ENCODE assay signal across 22 cellular contexts in the genomic region with DNA sequence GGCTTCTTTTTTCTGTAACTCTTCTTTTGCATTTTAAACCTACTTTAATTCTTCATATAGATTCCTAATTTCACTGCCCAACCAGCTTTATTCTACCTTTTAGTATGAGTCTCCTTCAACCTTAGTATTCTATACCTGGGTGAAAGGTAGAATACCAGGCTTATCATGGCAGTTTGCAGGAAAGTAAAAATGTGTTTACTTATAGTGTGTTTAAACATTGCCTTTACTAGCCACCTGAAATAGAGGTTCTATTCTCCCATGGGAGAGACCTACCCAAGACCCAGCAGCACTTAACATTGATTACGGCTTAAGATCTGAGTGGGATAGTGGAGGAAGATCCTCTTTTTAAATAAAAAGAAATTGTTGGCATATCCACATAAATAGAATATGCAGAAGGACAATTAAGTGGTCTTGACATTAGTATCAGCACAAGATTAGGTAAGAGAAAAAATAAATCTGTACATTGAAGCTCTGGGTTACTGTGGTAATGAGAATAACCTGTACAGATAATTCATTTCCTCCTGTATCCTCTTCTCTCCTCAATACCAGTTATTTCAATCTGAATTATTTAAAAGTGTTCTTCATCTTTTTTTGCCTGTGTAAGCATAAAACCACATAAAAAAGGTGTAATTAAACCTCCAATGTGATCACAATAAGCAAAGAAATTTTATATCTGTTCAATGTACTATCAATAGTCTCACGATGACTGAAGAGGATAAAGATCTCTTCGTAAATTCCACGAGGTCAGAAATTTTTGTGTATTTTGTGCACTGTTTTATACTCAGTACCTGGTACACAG. TPM values are rescaled to one million over a fixed set of nuclear protein-coding genes. Genes with fewer than 3 reads are reported as not detected.
"Had no signal": no experiment of that assay in that cellular context is flagged by ENCODE, and none has a peak within 500 bp of the region (broad histone marks: within the 10 kb centered on the region; RNA-seq: fewer than 3 reads in every experiment).

No MANE protein-coding gene starts in this region.

- H3K9me3 ChIP-seq: mucosa of descending colon, testis had no signal

- FAIRE-seq: colon had no signal

- H2AFZ ChIP-seq: hepatocyte had no signal

- H3K4me3 ChIP-seq: dorsolateral prefrontal cortex, hepatocyte, mucosa of descending colon, testis had no signal

- H3K36me3 ChIP-seq: brain microvascular endothelial cell had no signal

- H3K4me1 ChIP-seq: testis had no signal

- H3K27ac ChIP-seq: dorsolateral prefrontal cortex, hepatocyte, testis had no signal

- DNase-seq: activated CD4-positive, alpha-beta T cell treated with anti-CD3 and anti-CD28 coated beads, Interleukin-2, amount 10 ng/mL, durations not matched to agents 7 days and 5 days; activated CD8-positive, alpha-beta T cell treated with anti-CD3 and anti-CD28 coated beads, Interleukin-2, amount 10 ng/mL, durations not matched to agents 7 days and 5 days; activated naive CD4-positive, alpha-beta T cell treated with anti-CD3 and anti-CD28 coated beads, Interleukin-2, amount 10 ng/mL, durations not matched to agents 7 days and 5 days; activated naive CD8-positive, alpha-beta T cell treated with anti-CD3 and anti-CD28 coated beads, Interleukin-2, amount 50 U/mL, for 24 hours; activated T-cell treated with anti-CD3 and anti-CD28 coated beads, Interleukin-2, amount 50 U/mL, for 24 hours; anterior cingulate cortex; brain microvascular endothelial cell; central memory CD4-positive, alpha-beta T cell; dorsolateral prefrontal cortex; foreskin fibroblast; mesenchymal stem cell; mucosa of descending colon; naive thymus-derived CD4-positive, alpha-beta T cell; stimulated activated CD4-positive, alpha-beta T cell treated with anti-CD3 and anti-CD28 coated beads, Interleukin-4, amount 100 ng/mL, for 4 hours; T1000; testis had no signal

- H3K4me2 ChIP-seq: hepatocyte had no signal

- H3K79me2 ChIP-seq: hepatocyte had no signal

- H3K27me3 ChIP-seq: brain microvascular endothelial cell, dorsolateral prefrontal cortex, hepatocyte, testis had no signal

- ATAC-seq: activated CD4-positive, CD25-positive, alpha-beta regulatory T cell treated with anti-CD3 and anti-CD28 coated beads, Interleukin-2, amount 50 U/mL, for 24 hours; activated CD8-positive, alpha-beta T cell treated with anti-CD3 and anti-CD28 coated beads, Interleukin-2, amount 10 ng/mL, durations not matched to agents 7 days and 5 days; activated naive CD8-positive, alpha-beta T cell treated with anti-CD3 and anti-CD28 coated beads, Interleukin-2, amount 50 U/mL, for 24 hours; mucosa of descending colon; naive thymus-derived CD4-positive, alpha-beta T cell; stimulated activated memory B cell treated with anti-CD40 and anti-IgM and Interleukin-4, amounts not matched to agents 10 μg/mL and 1 μg/mL and 100 μg/mL, for 72 hours had no signal

RNA-seq across cellular contexts. Expression of gene MYPN, which starts 1.4 kb away (rescaled TPM):
- total RNA-seq: activated CD4-positive, alpha-beta T cell treated with anti-CD3 and anti-CD28 coated beads, Interleukin-2, amount 10 ng/mL, durations not matched to agents 7 days and 5 days; activated CD8-positive, alpha-beta T cell treated with anti-CD3 and anti-CD28 coated beads, Interleukin-2, amount 10 ng/mL, durations not matched to agents 7 days and 5 days; activated T-helper 2 cell treated with anti-CD3 and anti-CD28 coated beads, Interferon-gamma antibody, Interleukin-2, Interleukin-4, amounts not matched to agents 10 μg/mL and 5 μg/mL and 100 μg/mL, durations not matched to agents 14 hours and 24 hours and 36 hours; hepatocyte; naive thymus-derived CD4-positive, alpha-beta T cell; T-helper 1 cell treated with Interleukin-12 subunit alpha and Interleukin-12 subunit beta and Interleukin-4 antibody, amounts not matched to agents 30 ng/mL and 1 ng/mL, for 36 hours had no signal
- polyA plus RNA-seq: hepatocyte; naive thymus-derived CD4-positive, alpha-beta T cell had no signal
